Comparison of ENCODE assay signal across 13 cellular contexts in genomic region chr2:118848381-118849225, GRCh38. TPM values are rescaled to one million over a fixed set of nuclear protein-coding genes. Genes with fewer than 3 reads are reported as not detected.
DNase-seq lines count a peak whose midpoint lies in the region; ATAC-seq lines count a peak whose summit lies in the region.
"Had no signal": no experiment of that assay in that cellular context is flagged by ENCODE, and none has a peak within 500 bp of the region (broad histone marks: within the 10 kb centered on the region; RNA-seq: fewer than 3 reads in every experiment).

No MANE protein-coding gene starts in this region.

- H3K9me3 Mint-ChIP-seq in T-helper 2 cell treated with Interferon-gamma antibody and Interleukin-4, amounts not matched to agents 5 μg/mL and 100 μg/mL, for 36 hours: no peaks in the 10 kb centered on the region
- H3K9me3 Mint-ChIP-seq in T-cell: no peaks in the 10 kb centered on the region

- H3K27ac Mint-ChIP-seq in T-helper 2 cell treated with Interferon-gamma antibody and Interleukin-4, amounts not matched to agents 5 μg/mL and 100 μg/mL, for 36 hours: peak overlapping the region; percentile 63
- peak overlapping the region in 1 of 2 donors; percentile 61 for H3K27ac Mint-ChIP-seq in T-cell

- peaks cover 3% of the 10 kb centered on the region for H3K4me1 Mint-ChIP-seq in T-helper 2 cell treated with Interferon-gamma antibody and Interleukin-4, amounts not matched to agents 5 μg/mL and 100 μg/mL, for 36 hours (ENCODE audit: low read depth)
- H3K4me1 Mint-ChIP-seq in T-cell: peaks cover 28 to 48% (median 40%) of the 10 kb centered on the region in 3 donors

- no peaks in the 10 kb centered on the region for H3K36me3 ChIP-seq in iPS-15b (ENCODE audit: control insufficient read depth, insufficient read depth, low read length)
- H3K36me3 ChIP-seq in skeletal muscle satellite cell (ENCODE audit: insufficient read depth, low read length): peaks cover 5% of the 10 kb centered on the region
- H3K36me3 ChIP-seq: esophagus squamous epithelium had no signal

- POLR2A ChIA-PET in T-cell (lab: Charles Lee): no interaction called here

- H3K9ac ChIP-seq in iPS-15b (ENCODE audit: low read depth, low read length) (no peak overlapping the region), skeletal muscle satellite cell (ENCODE audit: low read depth, low read length) (peak overlapping the region; percentile 83)

- CTCF ChIA-PET in T-cell (lab: Charles Lee): interaction anchor here in 1 of 2 donors (0.6 kb wide), 1 partner anchor 632 kb away, joined by 5 read pairs; no protein-coding TSS in a partner anchor

- peak overlapping the region; percentile 89 for H3K4me2 ChIP-seq in skeletal muscle satellite cell (ENCODE audit: low read length)

- H3K9me3 ChIP-seq in iPS-15b (ENCODE audit: control insufficient read depth, insufficient read depth, low read length): no peaks in the 10 kb centered on the region
- no peaks in the 10 kb centered on the region for H3K9me3 ChIP-seq in skeletal muscle satellite cell (replicated peaks; ENCODE audit: low read length)
- H3K9me3 ChIP-seq: esophagus squamous epithelium had no signal

- H3K4me3 ChIP-seq in iPS-15b (ENCODE audit: low read depth, low read length) (peak overlapping the region; percentile 22), skeletal muscle satellite cell (ENCODE audit: low read length) (peak overlapping the region; percentile 74)

- peaks cover 2% of the 10 kb centered on the region for H3K36me3 Mint-ChIP-seq in T-helper 2 cell treated with Interferon-gamma antibody and Interleukin-4, amounts not matched to agents 5 μg/mL and 100 μg/mL, for 36 hours (ENCODE audit: low read depth)
- H3K36me3 Mint-ChIP-seq in T-cell: no peaks in the 10 kb centered on the region

- peak overlapping the region; percentile 46 for H3K4me3 Mint-ChIP-seq in T-helper 2 cell treated with Interferon-gamma antibody and Interleukin-4, amounts not matched to agents 5 μg/mL and 100 μg/mL, for 36 hours
- peak overlapping the region; percentile 46 to 67 (median 62) for H3K4me3 Mint-ChIP-seq in T-cell

- H3K27me3 ChIP-seq in iPS-15b (ENCODE audit: control insufficient read depth, insufficient read depth, low read length) (peaks cover 92% of the 10 kb centered on the region), skeletal muscle satellite cell (ENCODE audit: control insufficient read depth, insufficient read depth, low read length) (no peaks in the 10 kb centered on the region)

- H3K27me3 Mint-ChIP-seq in T-helper 2 cell treated with Interferon-gamma antibody and Interleukin-4, amounts not matched to agents 5 μg/mL and 100 μg/mL, for 36 hours (ENCODE audit: low read depth): peaks cover 85% of the 10 kb centered on the region
- H3K27me3 Mint-ChIP-seq in T-cell: peaks cover 71 to 87% of the 10 kb centered on the region in 2 donors

- ATAC-seq in T-cell (replicated peaks in 1 of 4): no peak

- H3K4me1 ChIP-seq in iPS-15b (ENCODE audit: control insufficient read depth, insufficient read depth, low read length): peaks cover 10% of the 10 kb centered on the region
- H3K4me1 ChIP-seq in skeletal muscle satellite cell (ENCODE audit: control insufficient read depth, insufficient read depth, low read length): peaks cover 25% of the 10 kb centered on the region

- no peak for DNase-seq in T-helper 2 cell treated with Interferon-gamma antibody and Interleukin-4, amounts not matched to agents 5 μg/mL and 100 μg/mL, for 36 hours (ENCODE audit: low spot score)
- DNase-seq in T-helper 2 cell (no peak), T-cell (no peak), NCI-H1694 treated with DMSO at 0.1 percent for 48 hours (lab: John Stamatoyannopoulos, UW) (no peak), MV-4-11 (lab: John Stamatoyannopoulos, UW) (no peak), NCI-H510A treated with DMSO at 0.1 percent for 48 hours (lab: John Stamatoyannopoulos, UW) (no peak)
- DNase-seq: anterior cingulate cortex, esophagus squamous epithelium, Karpas-422, NCI-H524 treated with DMSO at 0.1 percent for 48 hours had no signal

RNA-seq across cellular contexts. Expression of gene EN1, which starts 1.2 kb away (rescaled TPM):
- not detected for total RNA-seq in T-cell
- 3.8 and 6.3 TPM in 2 replicates for total RNA-seq in skeletal muscle satellite cell (2012; rRNA removed)
- total RNA-seq: esophagus squamous epithelium, urinary bladder had no signal
